1 cellular context compared by ENCODE assay signal in genomic region chr11:404551-405264, GRCh38.
TF ChIP-seq lines count a peak whose summit lies in the region.

No MANE protein-coding gene starts in this region.

TF ChIP-seq in H1, 55 proteins besides CTCF, POLR2A, EP300 and RAD21:
- no peak for TF ChIP-seq ASH2L (IDR thresholded peaks at IDR 0.05; ENCODE audit: low read length)
- no peak for TF ChIP-seq SIRT6 (IDR thresholded peaks at IDR 0.05; ENCODE audit: low read length)
- TF ChIP-seq SIN3A (conservative IDR thresholded peaks at IDR 0.05 in 1 of 2, IDR thresholded peaks at IDR 0.05 in 1 of 2; ENCODE audit: low read depth in 1 of 2, low read length in 2 of 2) = no peak
- TF ChIP-seq, protein P1, sequence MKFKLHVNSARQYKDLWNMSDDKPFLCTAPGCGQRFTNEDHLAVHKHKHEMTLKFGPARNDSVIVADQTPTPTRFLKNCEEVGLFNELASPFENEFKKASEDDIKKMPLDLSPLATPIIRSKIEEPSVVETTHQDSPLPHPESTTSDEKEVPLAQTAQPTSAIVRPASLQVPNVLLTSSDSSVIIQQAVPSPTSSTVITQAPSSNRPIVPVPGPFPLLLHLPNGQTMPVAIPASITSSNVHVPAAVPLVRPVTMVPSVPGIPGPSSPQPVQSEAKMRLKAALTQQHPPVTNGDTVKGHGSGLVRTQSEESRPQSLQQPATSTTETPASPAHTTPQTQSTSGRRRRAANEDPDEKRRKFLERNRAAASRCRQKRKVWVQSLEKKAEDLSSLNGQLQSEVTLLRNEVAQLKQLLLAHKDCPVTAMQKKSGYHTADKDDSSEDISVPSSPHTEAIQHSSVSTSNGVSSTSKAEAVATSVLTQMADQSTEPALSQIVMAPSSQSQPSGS (IDR thresholded peaks at IDR 0.05; ENCODE audit: low read length) = no peak
- no peak for TF ChIP-seq SP1 (IDR thresholded peaks at IDR 0.05; ENCODE audit: low read depth, low read length)
- no peak for TF ChIP-seq JUND (IDR thresholded peaks at IDR 0.05; ENCODE audit: low read length)
- no peak for TF ChIP-seq MAFK (IDR thresholded peaks at IDR 0.05; ENCODE audit: low read depth, low read length)
- no peak for TF ChIP-seq SIX5 (IDR thresholded peaks at IDR 0.05; ENCODE audit: low read depth, low read length)
- TF ChIP-seq SRF (IDR thresholded peaks at IDR 0.05; ENCODE audit: low read depth, low read length) = no peak
- TF ChIP-seq KDM5A (IDR thresholded peaks at IDR 0.05; ENCODE audit: low read length) = no peak
- no peak for TF ChIP-seq CTBP2 (IDR thresholded peaks at IDR 0.05; ENCODE audit: borderline replicate concordance, insufficient read depth, insufficient read length, low read length)
